Comparison of ENCODE assay signal across 19 cellular contexts in the genomic region with DNA sequence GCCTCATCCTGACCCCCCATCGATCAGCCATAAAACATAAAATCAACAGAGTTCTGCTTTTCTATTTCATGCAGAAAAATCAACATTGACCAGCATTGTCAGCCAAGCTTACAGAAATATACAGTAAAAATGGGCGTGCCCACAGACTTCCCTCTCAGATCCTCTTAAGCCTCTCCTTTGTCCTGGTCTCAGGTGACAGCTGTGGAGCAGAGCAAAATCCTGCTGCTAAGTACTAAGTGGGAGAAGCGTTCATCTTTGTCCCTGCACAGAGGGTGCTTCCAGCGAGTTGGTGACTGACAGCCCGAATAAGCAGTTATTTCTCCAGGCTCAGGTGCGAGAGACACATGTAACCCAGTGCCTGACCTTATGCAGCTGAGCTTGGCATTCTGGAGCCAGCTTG.
DNase-seq lines count a peak whose midpoint lies in the region; ATAC-seq and TF ChIP-seq lines count a peak whose summit lies in the region.
"Had no signal": no experiment of that assay in that cellular context is flagged by ENCODE, and none has a peak within 500 bp of the region (broad histone marks: within the 10 kb centered on the region; RNA-seq: fewer than 3 reads in every experiment).

No MANE protein-coding gene starts in this region.

- no peak overlapping the region for H3K27ac Mint-ChIP-seq in activated naive CD8-positive, alpha-beta T cell treated with anti-CD3 and anti-CD28 coated beads, Interleukin-2, amount 50 U/mL, for 24 hours
- H3K27ac Mint-ChIP-seq: activated CD8-positive, alpha-beta T cell treated with anti-CD3 and anti-CD28 coated beads, Interleukin-2, amount 10 ng/mL, durations not matched to agents 7 days and 5 days; activated naive CD4-positive, alpha-beta T cell treated with anti-CD3 and anti-CD28 coated beads, Interleukin-2, amount 50 U/mL, for 24 hours; CD14-positive monocyte had no signal

- no peaks in the 10 kb centered on the region for H3K9me3 ChIP-seq in WERI-Rb-1 (ENCODE audit: severe bottlenecking)
- H3K9me3 ChIP-seq: heart right ventricle, SK-N-SH, vagina had no signal

- ATAC-seq in activated naive CD8-positive, alpha-beta T cell treated with anti-CD3 and anti-CD28 coated beads, Interleukin-2, amount 50 U/mL, for 24 hours = no peak
- ATAC-seq: activated CD8-positive, alpha-beta T cell treated with anti-CD3 and anti-CD28 coated beads, Interleukin-2, amount 10 ng/mL, durations not matched to agents 7 days and 5 days; heart right ventricle had no signal

- no peak for TF ChIP-seq CTCF in WERI-Rb-1 (IDR thresholded peaks at IDR 0.05; ENCODE audit: low read depth, low read length)

- H3K4me3 ChIP-seq in WERI-Rb-1 (ENCODE audit: low read depth, low read length) = no peak overlapping the region
- H3K4me3 ChIP-seq: heart right ventricle, vagina had no signal

- peaks cover 3% of the 10 kb centered on the region for H3K27me3 Mint-ChIP-seq in activated naive CD8-positive, alpha-beta T cell treated with anti-CD3 and anti-CD28 coated beads, Interleukin-2, amount 50 U/mL, for 24 hours

- no peaks in the 10 kb centered on the region for H3K4me1 Mint-ChIP-seq in activated naive CD8-positive, alpha-beta T cell treated with anti-CD3 and anti-CD28 coated beads, Interleukin-2, amount 50 U/mL, for 24 hours
- H3K4me1 Mint-ChIP-seq: activated naive CD4-positive, alpha-beta T cell treated with anti-CD3 and anti-CD28 coated beads, Interleukin-2, amount 50 U/mL, for 24 hours; CD14-positive monocyte had no signal

- peak overlapping the region; percentile 94 for H3K27ac ChIP-seq in WERI-Rb-1
- H3K27ac ChIP-seq: heart right ventricle, vagina had no signal

- H3K36me3 ChIP-seq in WERI-Rb-1 = no peaks in the 10 kb centered on the region
- H3K36me3 ChIP-seq: heart right ventricle, vagina had no signal

- H3K9me3 Mint-ChIP-seq in activated naive CD8-positive, alpha-beta T cell treated with anti-CD3 and anti-CD28 coated beads, Interleukin-2, amount 50 U/mL, for 24 hours = no peaks in the 10 kb centered on the region
- H3K9me3 Mint-ChIP-seq: activated naive CD4-positive, alpha-beta T cell treated with anti-CD3 and anti-CD28 coated beads, Interleukin-2, amount 50 U/mL, for 24 hours; CD14-positive monocyte had no signal

- DNase-seq in DMS53 treated with DMSO at 0.1 percent for 48 hours (lab: John Stamatoyannopoulos, UW; ENCODE audit: unreplicated experiment) = peak; percentile 97
- peak; percentile 87 for DNase-seq in NCI-H146 (lab: John Stamatoyannopoulos, UW)
- DNase-seq in NCI-H345 treated with DMSO at 0.1 percent for 48 hours (lab: John Stamatoyannopoulos, UW; ENCODE audit: unreplicated experiment) = peak; percentile 95
- peak; percentile 75 for DNase-seq in WERI-Rb-1
- no peak for DNase-seq in NOMO-1 treated with dmso at 0.1 percent for 144 hours (lab: John Stamatoyannopoulos, UW; ENCODE audit: unreplicated experiment)
- no peak for DNase-seq in activated naive CD8-positive, alpha-beta T cell treated with anti-CD3 and anti-CD28 coated beads, Interleukin-2, amount 50 U/mL, for 24 hours
- no peak for DNase-seq in nucleus accumbens (lab: John Stamatoyannopoulos, UW)
- DNase-seq in middle frontal gyrus (ENCODE audit: extremely low spot score, low spot score) = no peak
- DNase-seq: activated CD8-positive, alpha-beta T cell treated with anti-CD3 and anti-CD28 coated beads, Interleukin-2, amount 10 ng/mL, durations not matched to agents 7 days and 5 days; activated T-cell treated with anti-CD3 and anti-CD28 coated beads, Interleukin-2, amount 50 U/mL, for 48 hours; HCEC 1CT; heart right ventricle; KG1; NK-92 treated with Interleukin-12 subunit alpha and Interleukin-12 subunit beta, amount 100 ng/mL, for 24 hours; SK-N-SH; substantia nigra had no signal

- H3K4me3 Mint-ChIP-seq in activated naive CD8-positive, alpha-beta T cell treated with anti-CD3 and anti-CD28 coated beads, Interleukin-2, amount 50 U/mL, for 24 hours = no peak overlapping the region
- H3K4me3 Mint-ChIP-seq: activated CD8-positive, alpha-beta T cell treated with anti-CD3 and anti-CD28 coated beads, Interleukin-2, amount 10 ng/mL, durations not matched to agents 7 days and 5 days; activated naive CD4-positive, alpha-beta T cell treated with anti-CD3 and anti-CD28 coated beads, Interleukin-2, amount 50 U/mL, for 24 hours; CD14-positive monocyte had no signal

- H3K36me3 Mint-ChIP-seq in activated naive CD8-positive, alpha-beta T cell treated with anti-CD3 and anti-CD28 coated beads, Interleukin-2, amount 50 U/mL, for 24 hours (ENCODE audit: low read depth) = no peaks in the 10 kb centered on the region
- H3K36me3 Mint-ChIP-seq: activated naive CD4-positive, alpha-beta T cell treated with anti-CD3 and anti-CD28 coated beads, Interleukin-2, amount 50 U/mL, for 24 hours; CD14-positive monocyte had no signal

- no peaks in the 10 kb centered on the region for H3K27me3 ChIP-seq in WERI-Rb-1 (ENCODE audit: insufficient read depth, low read depth, severe bottlenecking)
- H3K27me3 ChIP-seq: vagina had no signal

Comparison
In these comparisons a context has a peak if more than half of its experiments do, and no peak if none do; other contexts are left out.
1. DNase-seq: peak in DMS53 treated with DMSO at 0.1 percent for 48 hours (single experiment), NCI-H146 (single experiment), NCI-H345 treated with DMSO at 0.1 percent for 48 hours (single experiment) and WERI-Rb-1 (single experiment); none in NOMO-1 treated with dmso at 0.1 percent for 144 hours (single experiment), activated naive CD8-positive, alpha-beta T cell treated with anti-CD3 and anti-CD28 coated beads, Interleukin-2, amount 50 U/mL, for 24 hours (single experiment), nucleus accumbens (0 of 56) and middle frontal gyrus (single experiment).